Comparison of ENCODE assay signal across 11 cellular contexts in genomic region chr7:771241-772004, GRCh38. TPM values are rescaled to one million over a fixed set of nuclear protein-coding genes. Genes with fewer than 3 reads are reported as not detected.
A peak's percentile ranks its signal among the peaks of the same experiment; 100 is the strongest.
DNase-seq lines count a peak whose midpoint lies in the region; ATAC-seq and TF ChIP-seq lines count a peak whose summit lies in the region.
"Had no signal": no experiment of that assay in that cellular context is flagged by ENCODE, and none has a peak within 500 bp of the region (broad histone marks: within the 10 kb centered on the region; RNA-seq: fewer than 3 reads in every experiment).

No MANE protein-coding gene starts in this region.

- intact Hi-C loops in sigmoid colon (cut with DNase I), result loop anchor here (2.0 kb wide), 2 partner anchors 39 to 255 kb away; no protein-coding TSS in a partner anchor

- no peak for TF ChIP-seq CTCF in sigmoid colon (IDR thresholded peaks at IDR 0.05)

- H3K9ac ChIP-seq in endocrine pancreas (ENCODE audit: control insufficient read depth, insufficient read depth, low read length), result peak overlapping the region; percentile 2

- no peaks in the 10 kb centered on the region for H3K9me3 Mint-ChIP-seq in stimulated activated effector memory CD8-positive, alpha-beta T cell treated with anti-CD3 and anti-CD28 coated beads, Interleukin-12 subunit alpha, Interleukin-12 subunit beta, amount 100 ng/mL, for 72 hours
- H3K9me3 Mint-ChIP-seq: CD4-positive, alpha-beta memory T cell; natural killer cell had no signal

- peak overlapping the region; percentile 82 to 87 (median 86) for H3K27ac ChIP-seq in sigmoid colon

- H3K36me3 ChIP-seq in endocrine pancreas (ENCODE audit: control insufficient read depth, insufficient read depth, low read length) (no peaks in the 10 kb centered on the region), sigmoid colon (peaks cover 0 to 31% (median 4%) of the 10 kb centered on the region in 4 donors)

- ATAC-seq in HG02763 (IDR thresholded peaks at IDR 0.05; ENCODE audit: unreplicated experiment) (no peak), GM21529 (IDR thresholded peaks at IDR 0.05; ENCODE audit: unreplicated experiment) (no peak)
- ATAC-seq in stimulated activated effector memory CD8-positive, alpha-beta T cell treated with anti-CD3 and anti-CD28 coated beads, Interleukin-12 subunit alpha, Interleukin-12 subunit beta, amount 100 ng/mL, for 72 hours, result no peak
- ATAC-seq: natural killer cell had no signal

- no peaks in the 10 kb centered on the region for H3K9me3 ChIP-seq in endocrine pancreas (ENCODE audit: control insufficient read depth, low read length)
- no peaks in the 10 kb centered on the region for H3K9me3 ChIP-seq in sigmoid colon

- no peak overlapping the region for H3K4me3 Mint-ChIP-seq in stimulated activated effector memory CD8-positive, alpha-beta T cell treated with anti-CD3 and anti-CD28 coated beads, Interleukin-12 subunit alpha, Interleukin-12 subunit beta, amount 100 ng/mL, for 72 hours
- H3K4me3 Mint-ChIP-seq: CD4-positive, alpha-beta memory T cell; natural killer cell had no signal

- H3K27ac Mint-ChIP-seq in stimulated activated effector memory CD8-positive, alpha-beta T cell treated with anti-CD3 and anti-CD28 coated beads, Interleukin-12 subunit alpha, Interleukin-12 subunit beta, amount 100 ng/mL, for 72 hours, result no peak overlapping the region
- H3K27ac Mint-ChIP-seq: natural killer cell had no signal

- no peak for TF ChIP-seq POLR2A in sigmoid colon (IDR thresholded peaks at IDR 0.05)

- H3K27me3 ChIP-seq in endocrine pancreas (ENCODE audit: control insufficient read depth, insufficient read depth, low read length), result no peaks in the 10 kb centered on the region
- H3K27me3 ChIP-seq in sigmoid colon, result no peaks in the 10 kb centered on the region

- H3K4me1 ChIP-seq in endocrine pancreas (ENCODE audit: control insufficient read depth, insufficient read depth, low read length) (no peaks in the 10 kb centered on the region), sigmoid colon (peaks cover 4 to 34% (median 29%) of the 10 kb centered on the region in 4 donors)

- peak in 3 of 4 donors; percentile 72 to 82 (median 76) for TF ChIP-seq EP300 in sigmoid colon (IDR thresholded peaks at IDR 0.05)

- H3K4me3 ChIP-seq in endocrine pancreas (ENCODE audit: control insufficient read depth, insufficient read depth, low read length) (no peak overlapping the region), sigmoid colon (peak overlapping the region in 3 of 4 donors; percentile 4 to 14 (median 6))

- peaks cover 37% of the 10 kb centered on the region for H3K36me3 Mint-ChIP-seq in stimulated activated effector memory CD8-positive, alpha-beta T cell treated with anti-CD3 and anti-CD28 coated beads, Interleukin-12 subunit alpha, Interleukin-12 subunit beta, amount 100 ng/mL, for 72 hours
- H3K36me3 Mint-ChIP-seq: natural killer cell had no signal

- H3K4me1 Mint-ChIP-seq in stimulated activated effector memory CD8-positive, alpha-beta T cell treated with anti-CD3 and anti-CD28 coated beads, Interleukin-12 subunit alpha, Interleukin-12 subunit beta, amount 100 ng/mL, for 72 hours, result peaks cover 5% of the 10 kb centered on the region
- H3K4me1 Mint-ChIP-seq: natural killer cell had no signal

- peak; percentile 84 for DNase-seq in DMS 273 (lab: John Stamatoyannopoulos, UW; ENCODE audit: unreplicated experiment)
- peak; percentile 89 for DNase-seq in kidney tubule cell (ENCODE audit: low spot score)
- peak; percentile 96 for DNase-seq in sigmoid colon
- no peak for DNase-seq in effector CD8-positive, alpha-beta T cell (lab: John Stamatoyannopoulos, UW)
- DNase-seq in stimulated activated effector memory CD8-positive, alpha-beta T cell treated with anti-CD3 and anti-CD28 coated beads, Interleukin-12 subunit alpha, Interleukin-12 subunit beta, amount 100 ng/mL, for 72 hours (ENCODE audit: low spot score in 2 of 2), result no peak
- DNase-seq: activated CD4-positive, alpha-beta T cell treated with anti-CD3 and anti-CD28 coated beads, Interleukin-2, amount 50 U/mL, for 48 hours; CD4-positive, alpha-beta memory T cell; natural killer cell had no signal

- 27 to 52% methylated on average over 24 of the region's 24 CpGs for WGBS in sigmoid colon, 2 donors

RNA-seq across cellular contexts. Expression of gene PRKAR1B, which starts 44.3 kb away (rescaled TPM):
- 10 to 100 TPM in 3 of 4 donors, 1 to 10 TPM in 1; 9.7 to 26.6 (median 10.9) TPM for total RNA-seq in sigmoid colon
- 10 to 100 TPM in 2 of 3 donors, 1 to 10 TPM in 1; 9.5 to 20.4 (median 12.6) TPM for polyA plus RNA-seq in sigmoid colon

RNA-seq across cellular contexts. Expression of gene DNAAF5, which starts 44.9 kb away (rescaled TPM):
- total RNA-seq in sigmoid colon, result 10 to 100 TPM; 13.2 to 25.4 (median 16.0) TPM
- 10 to 100 TPM in 1 of 3 donors, 1 to 10 TPM in 2; 7.8 to 23.4 (median 9.7) TPM for polyA plus RNA-seq in sigmoid colon

Comparison
In these comparisons a context has a peak if more than half of its experiments do, and no peak if none do; other contexts are left out.
1. DNase-seq: peak in DMS 273 (single experiment), kidney tubule cell (single experiment) and sigmoid colon (single experiment); none in effector CD8-positive, alpha-beta T cell (single experiment) and stimulated activated effector memory CD8-positive, alpha-beta T cell treated with anti-CD3 and anti-CD28 coated beads, Interleukin-12 subunit alpha, Interleukin-12 subunit beta, amount 100 ng/mL, for 72 hours (0 of 2).